ENCODE assay signal across 17 cellular contexts in genomic region chr9:138098908-138099791, GRCh38.
DNase-seq lines count a peak whose midpoint lies in the region; ATAC-seq and TF ChIP-seq lines count a peak whose summit lies in the region.
"Had no signal": no experiment of that assay in that cellular context is flagged by ENCODE, and none has a peak within 500 bp of the region (broad histone marks: within the 10 kb centered on the region; RNA-seq: fewer than 3 reads in every experiment).

No MANE protein-coding gene starts in this region.

- CTCF ChIA-PET in HEK293 (lab: Yijun Ruan, JAX) = no interaction called here

- no peaks in the 10 kb centered on the region for H3K4me1 ChIP-seq in HEK293 (ENCODE audit: control insufficient read depth, insufficient read depth, low read length)

- H3K9me3 Mint-ChIP-seq in osteocyte (ENCODE audit: unreplicated experiment) = peaks cover 18% of the 10 kb centered on the region
- H3K9me3 Mint-ChIP-seq: activated naive CD8-positive, alpha-beta T cell treated with anti-CD3 and anti-CD28 coated beads for 36 hours; CD4-positive, alpha-beta memory T cell had no signal

- H3K4me1 Mint-ChIP-seq in osteocyte (ENCODE audit: unreplicated experiment) = no peaks in the 10 kb centered on the region
- H3K4me1 Mint-ChIP-seq: activated naive CD8-positive, alpha-beta T cell treated with anti-CD3 and anti-CD28 coated beads for 36 hours; CD4-positive, alpha-beta memory T cell had no signal

- no peak overlapping the region for H3K27ac Mint-ChIP-seq in osteocyte (ENCODE audit: unreplicated experiment)
- H3K27ac Mint-ChIP-seq: activated naive CD8-positive, alpha-beta T cell treated with anti-CD3 and anti-CD28 coated beads for 36 hours had no signal

- peak in 22 of 42 donors; percentile 1 to 59 (median 37) for DNase-seq in head of caudate nucleus
- DNase-seq in osteocyte (ENCODE audit: extremely low spot score, unreplicated experiment) = peak; percentile 69
- no peak for DNase-seq in cerebellum (ENCODE audit: low spot score)
- DNase-seq in DMS114 treated with DMSO at 0.1 percent for 48 hours (lab: John Stamatoyannopoulos, UW; ENCODE audit: unreplicated experiment) = no peak
- DNase-seq in activated gamma-delta T cell treated with Interleukin-2 at 50 U/mL for 16 hours = no peak
- DNase-seq: activated CD4-positive, alpha-beta T cell treated with anti-CD3 and anti-CD28 coated beads, Interleukin-2, amount 50 U/mL, for 1 hour; activated naive CD8-positive, alpha-beta T cell treated with anti-CD3 and anti-CD28 coated beads for 36 hours; CD4-positive, alpha-beta memory T cell; dermis blood vessel endothelial cell; erythroblast; stimulated activated CD4-positive, alpha-beta T cell treated with anti-CD3 and anti-CD28 coated beads, Interleukin-12 subunit alpha, Interleukin-12 subunit beta, amount 100 ng/mL, for 4 hours had no signal

- H3K4me3 Mint-ChIP-seq in osteocyte (ENCODE audit: unreplicated experiment) = no peak overlapping the region
- H3K4me3 Mint-ChIP-seq: activated naive CD8-positive, alpha-beta T cell treated with anti-CD3 and anti-CD28 coated beads for 36 hours; CD4-positive, alpha-beta memory T cell; mesothelial cell of epicardium had no signal

- H3K36me3 Mint-ChIP-seq in osteocyte (ENCODE audit: unreplicated experiment) = no peaks in the 10 kb centered on the region
- H3K36me3 Mint-ChIP-seq: activated naive CD8-positive, alpha-beta T cell treated with anti-CD3 and anti-CD28 coated beads for 36 hours; CD4-positive, alpha-beta memory T cell; mesothelial cell of epicardium had no signal

- H3K27me3 Mint-ChIP-seq in osteocyte (ENCODE audit: unreplicated experiment) = no peaks in the 10 kb centered on the region
- H3K27me3 Mint-ChIP-seq: activated naive CD8-positive, alpha-beta T cell treated with anti-CD3 and anti-CD28 coated beads for 36 hours; CD4-positive, alpha-beta memory T cell had no signal

- intact Hi-C loops in head of caudate nucleus (cut with DNase I) = no loop called here

- H3K4me3 ChIP-seq in HEK293 (ENCODE audit: low read depth, low read length) = no peak overlapping the region
- H3K4me3 ChIP-seq: thoracic aorta had no signal

- POLR2A ChIA-PET in HEK293 (lab: Yijun Ruan, JAX) = no interaction called here

- no peaks in the 10 kb centered on the region for H3K9me3 ChIP-seq in HEK293 (ENCODE audit: control insufficient read depth, insufficient read depth, low read depth, low read length)
- H3K9me3 ChIP-seq: thoracic aorta had no signal

- TF ChIP-seq CTCF in HEK293 (tag by site-specific recombination; IDR thresholded peaks at IDR 0.05) (no peak), osteocyte (IDR thresholded peaks at IDR 0.05) (no peak)

- no peak for ATAC-seq in HG02973 (IDR thresholded peaks at IDR 0.05; ENCODE audit: unreplicated experiment)

- no peak overlapping the region for H3K27ac ChIP-seq in HEK293 (ENCODE audit: extremely low read depth, low read depth, low read length)
- peak overlapping the region; percentile 61 for H3K27ac ChIP-seq in angular gyrus (ENCODE audit: low read depth, low read length)
- H3K27ac ChIP-seq: RWPE1, thoracic aorta had no signal

- H3K36me3 ChIP-seq in HEK293 (ENCODE audit: control insufficient read depth in 2 of 2, insufficient read depth in 1 of 2, low read length in 2 of 2) = no peaks in the 10 kb centered on the region
- H3K36me3 ChIP-seq: thoracic aorta had no signal

TF ChIP-seq in HEK293, 187 proteins besides CTCF, POLR2A, EP300 and RAD21:
- TF ChIP-seq GLI4 (tag by site-specific recombination; IDR thresholded peaks at IDR 0.05) (no peak), ZBTB26 (tag by site-specific recombination; optimal IDR thresholded peaks at IDR 0.05) (peak; percentile 62), ZSCAN4 (tag by site-specific recombination; IDR thresholded peaks at IDR 0.05) (peak; percentile 96), ZNF658 (tag by site-specific recombination; IDR thresholded peaks at IDR 0.05) (no peak), SP2 (tag by site-specific recombination; IDR thresholded peaks at IDR 0.05) (no peak), ZFHX2 (tag by site-specific recombination; conservative IDR thresholded peaks at IDR 0.05) (peak; percentile 44; the same call in 1 of the 2 replicates), PRDM1 (tag by site-specific recombination; IDR thresholded peaks at IDR 0.05) (no peak), SP7 (tag by site-specific recombination; IDR thresholded peaks at IDR 0.05) (no peak)
- TF ChIP-seq, protein P1, sequence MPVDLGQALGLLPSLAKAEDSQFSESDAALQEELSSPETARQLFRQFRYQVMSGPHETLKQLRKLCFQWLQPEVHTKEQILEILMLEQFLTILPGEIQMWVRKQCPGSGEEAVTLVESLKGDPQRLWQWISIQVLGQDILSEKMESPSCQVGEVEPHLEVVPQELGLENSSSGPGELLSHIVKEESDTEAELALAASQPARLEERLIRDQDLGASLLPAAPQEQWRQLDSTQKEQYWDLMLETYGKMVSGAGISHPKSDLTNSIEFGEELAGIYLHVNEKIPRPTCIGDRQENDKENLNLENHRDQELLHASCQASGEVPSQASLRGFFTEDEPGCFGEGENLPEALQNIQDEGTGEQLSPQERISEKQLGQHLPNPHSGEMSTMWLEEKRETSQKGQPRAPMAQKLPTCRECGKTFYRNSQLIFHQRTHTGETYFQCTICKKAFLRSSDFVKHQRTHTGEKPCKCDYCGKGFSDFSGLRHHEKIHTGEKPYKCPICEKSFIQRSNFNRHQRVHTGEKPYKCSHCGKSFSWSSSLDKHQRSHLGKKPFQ (tag by site-specific recombination; IDR thresholded peaks at IDR 0.05) = peak; percentile 51; the same call in 1 of the 2 replicates

Comparison
In these comparisons a context has a peak if more than half of its experiments do, and no peak if none do; other contexts are left out.
1. DNase-seq: peak in head of caudate nucleus (22 of 42) and osteocyte (single experiment); none in cerebellum (single experiment), DMS114 treated with DMSO at 0.1 percent for 48 hours (single experiment) and activated gamma-delta T cell treated with Interleukin-2 at 50 U/mL for 16 hours (single experiment).